ENCODE assay signal across 31 cellular contexts in genomic region chr3:56849698-56850097, GRCh38.
"Had no signal": no experiment of that assay in that cellular context is flagged by ENCODE, and none has a peak within 500 bp of the region (broad histone marks: within the 10 kb centered on the region; RNA-seq: fewer than 3 reads in every experiment).

No MANE protein-coding gene starts in this region.

- H3K4me2 ChIP-seq: KMS-11 had no signal

- H3K27me3 Mint-ChIP-seq: activated CD8-positive, alpha-beta T cell treated with anti-CD3 and anti-CD28 coated beads for 36 hours; activated naive CD8-positive, alpha-beta T cell treated with anti-CD3 and anti-CD28 coated beads, Interleukin-2, amount 50 U/mL, for 24 hours had no signal

- H3K27ac ChIP-seq: body of pancreas, KMS-11, Peyer's patch, RWPE1, SJCRH30 had no signal

- ATAC-seq: activated CD4-positive, CD25-positive, alpha-beta regulatory T cell treated with anti-CD3 and anti-CD28 coated beads, Interleukin-2, amount 50 U/mL, for 24 hours; activated CD8-positive, alpha-beta T cell treated with anti-CD3 and anti-CD28 coated beads for 36 hours; activated naive CD4-positive, alpha-beta T cell treated with anti-CD3 and anti-CD28 coated beads, Interleukin-2, amount 50 U/mL, for 72 hours; activated naive CD8-positive, alpha-beta T cell treated with anti-CD3 and anti-CD28 coated beads, Interleukin-2, amount 50 U/mL, for 24 hours; body of pancreas; HepG2 had no signal

- H3K4me3 Mint-ChIP-seq: activated CD8-positive, alpha-beta T cell treated with anti-CD3 and anti-CD28 coated beads for 36 hours; activated naive CD8-positive, alpha-beta T cell treated with anti-CD3 and anti-CD28 coated beads, Interleukin-2, amount 50 U/mL, for 24 hours; T-helper 1 cell treated with Interleukin-12 subunit alpha and Interleukin-12 subunit beta and Interleukin-4 antibody, amounts not matched to agents 30 μg/mL and 1 μg/mL, for 36 hours had no signal

- H3K36me3 ChIP-seq: ascending aorta, MG63, Peyer's patch, SJCRH30 had no signal

- H3K27me3 ChIP-seq: ascending aorta, body of pancreas, MG63, Peyer's patch, SJCRH30 had no signal

- H3K9me3 Mint-ChIP-seq: activated CD8-positive, alpha-beta T cell treated with anti-CD3 and anti-CD28 coated beads for 36 hours; activated naive CD8-positive, alpha-beta T cell treated with anti-CD3 and anti-CD28 coated beads, Interleukin-2, amount 50 U/mL, for 24 hours had no signal

- DNase-seq: activated CD4-positive, alpha-beta T cell treated with anti-CD3 and anti-CD28 coated beads for 4 hours; activated CD8-positive, alpha-beta memory T cell treated with anti-CD3 and anti-CD28 coated beads, Interleukin-2, amount 50 U/mL, for 48 hours; activated CD8-positive, alpha-beta T cell treated with anti-CD3 and anti-CD28 coated beads for 36 hours; activated effector memory CD4-positive, alpha-beta T cell treated with anti-CD3 and anti-CD28 coated beads, Interleukin-2, amount 50 U/mL, for 16 hours; activated naive CD4-positive, alpha-beta T cell treated with Interleukin-2 at 50 U/mL for 16 hours; activated naive CD8-positive, alpha-beta T cell treated with anti-CD3 and anti-CD28 coated beads, Interleukin-2, amount 50 U/mL, for 24 hours; activated T-cell treated with anti-CD3 and anti-CD28 coated beads, Interleukin-2, amount 50 U/mL, for 1 hour; amniotic stem cell; body of pancreas; MG63; MV-4-11; NCI-H1092 treated with DMSO at 0.1 percent for 48 hours; NCI-H1417 treated with DMSO at 0.1 percent for 48 hours; NCI-H1694; NCI-H2029; NCI-H2107; NCI-H2171 treated with DMSO at 0.1 percent for 48 hours; NCI-H345; NCI-H510A; NCI-H526 treated with DMSO at 0.1 percent for 48 hours; NK-92 treated with Interleukin-12 subunit alpha and Interleukin-12 subunit beta, amount 100 ng/mL, for 24 hours; Peyer's patch; Right ventricle myocardium superior; SJCRH30 had no signal

- H3K9ac ChIP-seq: KMS-11 had no signal

- H3K4me1 ChIP-seq: ascending aorta, body of pancreas, Peyer's patch, SJCRH30 had no signal

- H3K9me3 ChIP-seq: ascending aorta, body of pancreas, MG63, Peyer's patch, SJCRH30 had no signal

- H3K27ac Mint-ChIP-seq: activated CD8-positive, alpha-beta T cell treated with anti-CD3 and anti-CD28 coated beads for 36 hours; activated naive CD8-positive, alpha-beta T cell treated with anti-CD3 and anti-CD28 coated beads, Interleukin-2, amount 50 U/mL, for 24 hours; T-helper 1 cell treated with Interleukin-12 subunit alpha and Interleukin-12 subunit beta and Interleukin-4 antibody, amounts not matched to agents 30 μg/mL and 1 μg/mL, for 36 hours had no signal

- H3K4me3 ChIP-seq: ascending aorta, body of pancreas, MG63, Peyer's patch, SJCRH30 had no signal
